Comparison of ENCODE assay signal across 17 cellular contexts in genomic region chr14:63747836-63748235, GRCh38. TPM values are rescaled to one million over a fixed set of nuclear protein-coding genes. Genes with fewer than 3 reads are reported as not detected.
DNase-seq lines count a peak whose midpoint lies in the region; ATAC-seq, FAIRE-seq and TF ChIP-seq lines count a peak whose summit lies in the region.
"Had no signal": no experiment of that assay in that cellular context is flagged by ENCODE, and none has a peak within 500 bp of the region (broad histone marks: within the 10 kb centered on the region; RNA-seq: fewer than 3 reads in every experiment).

No MANE protein-coding gene starts in this region.

- ATAC-seq in GM19455 (IDR thresholded peaks at IDR 0.05; ENCODE audit: unreplicated experiment) (peak; percentile 39), HG02588 (IDR thresholded peaks at IDR 0.05; ENCODE audit: unreplicated experiment) (no peak)
- ATAC-seq: gastrocnemius medialis, mucosa of descending colon had no signal

- no peak for TF ChIP-seq POLR2A in GM12891 (IDR thresholded peaks at IDR 0.05; ENCODE audit: low read depth, low read length)

- DNase-seq in GM12891 (ENCODE audit: insufficient read length, low spot score): no peak
- DNase-seq in NAMALWA (ENCODE audit: low spot score): peak; percentile 82
- DNase-seq in germinal center (ENCODE audit: low spot score): peak; percentile 68
- DNase-seq in COR-L47 (lab: John Stamatoyannopoulos, UW): no peak
- DNase-seq in stimulated activated CD4-positive, alpha-beta T cell treated with anti-CD3 and anti-CD28 coated beads, Interleukin-4, amount 100 ng/mL, for 24 hours: no peak
- DNase-seq in NCI-H128 (lab: John Stamatoyannopoulos, UW; ENCODE audit: unreplicated experiment): no peak
- DNase-seq: activated CD8-positive, alpha-beta memory T cell treated with anti-CD3 and anti-CD28 coated beads for 24 hours; CD8-positive, alpha-beta memory T cell; dermis blood vessel endothelial cell; gastrocnemius medialis; HFFc6; mucosa of descending colon; NCI-H1105 treated with DMSO at 0.1 percent for 48 hours; SHP77 treated with DMSO at 0.1 percent for 48 hours had no signal

- peak; percentile 78 for FAIRE-seq in GM12891 (lab: Jason Lieb, UNC)
- FAIRE-seq: bronchial epithelial cell had no signal

TF ChIP-seq in GM12891, 5 proteins besides CTCF, POLR2A, EP300 and RAD21:
- no peak for TF ChIP-seq TAF1 (IDR thresholded peaks at IDR 0.05; ENCODE audit: low read depth, low read length)
- no peak for TF ChIP-seq POU2F2 (IDR thresholded peaks at IDR 0.05; ENCODE audit: low read depth, low read length)
- TF ChIP-seq SPI1 (IDR thresholded peaks at IDR 0.05; ENCODE audit: low read depth, low read length): no peak
- TF ChIP-seq POLR2AphosphoS5 (IDR thresholded peaks at IDR 0.05; ENCODE audit: low read depth, low read length): no peak
- TF ChIP-seq PAX5 (IDR thresholded peaks at IDR 0.05; ENCODE audit: insufficient read depth, low read length, severe bottlenecking): no peak
TF ChIP-seq in GM12891: peak in this region for 0.

RNA-seq across cellular contexts. Expression of gene SGPP1, which starts 20.0 kb away (rescaled TPM):
- polyA plus RNA-seq in GM12891 (2012; ENCODE audit: low read depth, missing spikeins): 7.4 TPM

Comparison
In these comparisons a context has a peak if more than half of its experiments do, and no peak if none do; other contexts are left out.
1. DNase-seq: peak in NAMALWA (single experiment) and germinal center (single experiment); none in GM12891 (single experiment), COR-L47 (single experiment), stimulated activated CD4-positive, alpha-beta T cell treated with anti-CD3 and anti-CD28 coated beads, Interleukin-4, amount 100 ng/mL, for 24 hours (single experiment) and NCI-H128 (single experiment).